In genomic region chr10:14603539-14604102, GRCh38 we compare ENCODE assay signal across 2 cellular contexts.
TF ChIP-seq lines count a peak whose summit lies in the region.

No MANE protein-coding gene starts in this region.

TF ChIP-seq in GM23338, 12 proteins besides CTCF, POLR2A, EP300 and RAD21 (continued from another document):
- TF ChIP-seq ZNF462 (CRISPR knock-in tag; IDR thresholded peaks at IDR 0.05) = no peak
- no peak for TF ChIP-seq CREB1 (CRISPR knock-in tag; IDR thresholded peaks at IDR 0.05; ENCODE audit: low read depth)

TF ChIP-seq in liver, 16 proteins besides CTCF, POLR2A, EP300 and RAD21 (continued from another document):
- TF ChIP-seq, protein P1, sequence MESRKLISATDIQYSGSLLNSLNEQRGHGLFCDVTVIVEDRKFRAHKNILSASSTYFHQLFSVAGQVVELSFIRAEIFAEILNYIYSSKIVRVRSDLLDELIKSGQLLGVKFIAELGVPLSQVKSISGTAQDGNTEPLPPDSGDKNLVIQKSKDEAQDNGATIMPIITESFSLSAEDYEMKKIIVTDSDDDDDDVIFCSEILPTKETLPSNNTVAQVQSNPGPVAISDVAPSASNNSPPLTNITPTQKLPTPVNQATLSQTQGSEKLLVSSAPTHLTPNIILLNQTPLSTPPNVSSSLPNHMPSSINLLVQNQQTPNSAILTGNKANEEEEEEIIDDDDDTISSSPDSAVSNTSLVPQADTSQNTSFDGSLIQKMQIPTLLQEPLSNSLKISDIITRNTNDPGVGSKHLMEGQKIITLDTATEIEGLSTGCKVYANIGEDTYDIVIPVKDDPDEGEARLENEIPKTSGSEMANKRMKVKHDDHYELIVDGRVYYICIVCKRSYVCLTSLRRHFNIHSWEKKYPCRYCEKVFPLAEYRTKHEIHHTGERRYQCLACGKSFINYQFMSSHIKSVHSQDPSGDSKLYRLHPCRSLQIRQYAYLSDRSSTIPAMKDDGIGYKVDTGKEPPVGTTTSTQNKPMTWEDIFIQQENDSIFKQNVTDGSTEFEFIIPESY (IDR thresholded peaks at IDR 0.05) = no peak
- TF ChIP-seq YY1 (IDR thresholded peaks at IDR 0.05) = no peak
- TF ChIP-seq, protein P2, sequence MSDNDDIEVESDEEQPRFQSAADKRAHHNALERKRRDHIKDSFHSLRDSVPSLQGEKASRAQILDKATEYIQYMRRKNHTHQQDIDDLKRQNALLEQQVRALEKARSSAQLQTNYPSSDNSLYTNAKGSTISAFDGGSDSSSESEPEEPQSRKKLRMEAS (IDR thresholded peaks at IDR 0.05) = no peak
- TF ChIP-seq HNF4G (IDR thresholded peaks at IDR 0.05) = no peak
- no peak for TF ChIP-seq FOXA1 (IDR thresholded peaks at IDR 0.05)
